8 cellular contexts compared by ENCODE assay signal in genomic region chr1:91165033-91165654, GRCh38.
DNase-seq lines count a peak whose midpoint lies in the region; ATAC-seq, FAIRE-seq and TF ChIP-seq lines count a peak whose summit lies in the region.

No MANE protein-coding gene starts in this region.

- DNase-seq in COLO829 (ENCODE audit: low spot score) (peak; percentile 57), NCI-H774 (lab: John Stamatoyannopoulos, UW) (peak; percentile 74), endothelial cell of umbilical vein (ENCODE audit: low read depth, low spot score) (peak; percentile 52), mucosa of descending colon (peak; percentile 78 to 92 (median 92))
- DNase-seq in activated CD8-positive, alpha-beta memory T cell treated with anti-CD3 and anti-CD28 coated beads for 4 hours (ENCODE audit: low read depth in 2 of 2) = peak; percentile 38
- peak; percentile 90 for DNase-seq in stimulated activated CD8-positive, alpha-beta memory T cell treated with anti-CD3 and anti-CD28 coated beads, Interleukin-4, amount 100 ng/mL, for 48 hours

- H3K4me1 ChIP-seq in endothelial cell of umbilical vein (ENCODE audit: control insufficient read depth, extremely low read depth, insufficient read depth, low read length) (no peaks in the 10 kb centered on the region), mucosa of descending colon (ENCODE audit: low read depth) (no peaks in the 10 kb centered on the region)

- H3K36me3 ChIP-seq in endothelial cell of umbilical vein (ENCODE audit: control insufficient read depth in 2 of 2, extremely low read depth in 1 of 2, insufficient read depth in 2 of 2, low read length in 2 of 2) = no peaks in the 10 kb centered on the region
- no peaks in the 10 kb centered on the region for H3K36me3 ChIP-seq in mucosa of descending colon (ENCODE audit: low read depth)

- H3K27ac ChIP-seq in endothelial cell of umbilical vein (ENCODE audit: insufficient read depth, low read depth, low read length) = no peak overlapping the region

- H3K9me3 ChIP-seq in endothelial cell of umbilical vein (replicated peaks; ENCODE audit: control insufficient read depth, insufficient read depth, low read length) (no peaks in the 10 kb centered on the region), mucosa of descending colon (no peaks in the 10 kb centered on the region)

- no peaks in the 10 kb centered on the region for H3K9me1 ChIP-seq in endothelial cell of umbilical vein (replicated peaks; ENCODE audit: control insufficient read depth, extremely low read depth, insufficient read depth, low read length)

- dilution Hi-C loops in endothelial cell of umbilical vein (cut with MboI; ENCODE audit: extremely low pct_ligation_motif_present, low sequenced_read_pairs) = no loop called here

- BruUV-seq in endothelial cell of umbilical vein (replicated peaks; lab: Mats Ljungman, UMichigan) = no TSS peak

- no peak overlapping the region for H3K4me2 ChIP-seq in endothelial cell of umbilical vein (ENCODE audit: insufficient read depth, low read length)

- no peak overlapping the region for H2AFZ ChIP-seq in endothelial cell of umbilical vein (ENCODE audit: low read depth, low read length)

- no peaks in the 10 kb centered on the region for H3K79me2 ChIP-seq in endothelial cell of umbilical vein (ENCODE audit: control insufficient read depth, insufficient read depth, low read length)

- ATAC-seq in GM19452 (IDR thresholded peaks at IDR 0.05; ENCODE audit: unreplicated experiment) (peak; percentile 95), HG03460 (IDR thresholded peaks at IDR 0.05; ENCODE audit: unreplicated experiment) (peak; percentile 89), mucosa of descending colon (peak; percentile 97)

- H3K9ac ChIP-seq in endothelial cell of umbilical vein (replicated peaks; ENCODE audit: extremely low read depth, insufficient read depth, low read length) = no peak overlapping the region

- H3K4me3 ChIP-seq in endothelial cell of umbilical vein (replicated peaks in 1 of 3; ENCODE audit: insufficient read depth in 1 of 3, low read depth in 1 of 3, low read length in 3 of 3) (no peak overlapping the region), mucosa of descending colon (no peak overlapping the region)

- POLR2A ChIA-PET in endothelial cell of umbilical vein (lab: Charles Lee) = no interaction called here

- intact Hi-C loops in endothelial cell of umbilical vein (cut with micrococcal nuclease) = loop anchor here (1.0 to 10.0 kb wide), 9 partner anchors 143 to 1119 kb away; partner anchors contain the start of gene ZNF644
- intact Hi-C loops in mucosa of descending colon (cut with DNase I, micrococcal nuclease) = no loop called here

- TF ChIP-seq POLR2A in endothelial cell of umbilical vein (IDR thresholded peaks at IDR 0.05; ENCODE audit: low read depth, low read length) = no peak

- CTCF ChIA-PET in endothelial cell of umbilical vein (lab: Charles Lee) = interaction anchor here (0.6 to 6.1 kb wide), 63 partner anchors 10 to 1126 kb away, joined by 3 to 502 read pairs (median 6); partner anchors contain the start of genes CDC7, HFM1 and ZNF644

- H4K20me1 ChIP-seq in endothelial cell of umbilical vein (replicated peaks; ENCODE audit: control insufficient read depth, extremely low read depth, insufficient read depth, low read length) = no peaks in the 10 kb centered on the region

- no peaks in the 10 kb centered on the region for H3K27me3 ChIP-seq in endothelial cell of umbilical vein (ENCODE audit: control insufficient read depth in 2 of 2, insufficient read depth in 2 of 2, low read length in 2 of 2)

- FAIRE-seq in endothelial cell of umbilical vein (lab: Jason Lieb, UNC) = peak; percentile 80

- TF ChIP-seq CTCF in endothelial cell of umbilical vein (IDR thresholded peaks at IDR 0.05; ENCODE audit: extremely low read depth in 1 of 2, insufficient read depth in 1 of 2, low read depth in 1 of 2, low read length in 2 of 2) (peak; percentile 97 to 98), mucosa of descending colon (IDR thresholded peaks at IDR 0.05) (peak; percentile 94)

TF ChIP-seq in endothelial cell of umbilical vein, 7 proteins besides CTCF, POLR2A, EP300 and RAD21:
- TF ChIP-seq EZH2 (IDR thresholded peaks at IDR 0.05; ENCODE audit: borderline replicate concordance, low read depth, low read length, severe bottlenecking) = no peak
- TF ChIP-seq GATA2 (IDR thresholded peaks at IDR 0.05; ENCODE audit: insufficient read depth, insufficient read length, low read depth, low read length) = no peak

Comparison
In these comparisons a context has a peak if more than half of its experiments do, and no peak if none do; other contexts are left out.
1. DNase-seq: peak in every context shown above with its lines; median percentile 92 in mucosa of descending colon; 90 in stimulated activated CD8-positive, alpha-beta memory T cell treated with anti-CD3 and anti-CD28 coated beads, Interleukin-4, amount 100 ng/mL, for 48 hours; 74 in NCI-H774; 57 in COLO829; 52 in endothelial cell of umbilical vein; 38 in activated CD8-positive, alpha-beta memory T cell treated with anti-CD3 and anti-CD28 coated beads for 4 hours.